23 cellular contexts compared by ENCODE assay signal in the genomic region with DNA sequence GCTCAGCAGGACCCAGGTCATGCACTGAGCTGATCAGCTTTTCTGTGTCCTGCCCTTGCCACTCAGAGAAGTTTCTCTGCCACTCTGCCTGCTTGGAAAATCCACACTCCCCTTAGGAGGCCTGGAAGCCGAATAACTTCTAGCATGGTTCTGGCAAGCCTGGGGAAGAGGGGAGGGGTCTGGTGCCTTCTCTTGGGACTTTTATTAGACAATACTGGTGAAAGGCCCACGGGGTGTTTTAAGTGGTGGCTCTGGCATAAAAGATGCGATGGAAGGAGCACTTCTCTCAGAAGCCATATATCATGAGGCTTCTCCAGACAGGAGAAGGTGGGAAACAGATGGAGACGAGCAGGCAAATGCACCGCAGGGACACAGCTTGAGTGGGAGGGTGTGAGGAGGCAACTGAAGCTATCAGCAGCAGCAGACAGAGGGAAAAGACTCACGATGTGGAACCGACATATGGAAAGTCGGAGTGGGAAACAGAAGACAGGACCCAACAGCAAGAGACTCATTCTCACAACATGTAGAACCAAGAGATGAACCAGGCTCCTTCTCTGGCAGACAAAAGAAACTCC.
"Had no signal": no experiment of that assay in that cellular context is flagged by ENCODE, and none has a peak within 500 bp of the region (broad histone marks: within the 10 kb centered on the region; RNA-seq: fewer than 3 reads in every experiment).

No MANE protein-coding gene starts in this region.

- H3K4me3 ChIP-seq: cardiac muscle cell, left ventricle myocardium inferior, sigmoid colon, smooth muscle cell had no signal

- H3K4me1 Mint-ChIP-seq: activated CD4-positive, alpha-beta T cell treated with anti-CD3 and anti-CD28 coated beads, Interleukin-2, amount 10 ng/mL, durations not matched to agents 24 days and 14 days; activated naive CD8-positive, alpha-beta T cell treated with anti-CD3 and anti-CD28 coated beads, Interleukin-2, amount 50 U/mL, for 24 hours had no signal

- H3K36me3 Mint-ChIP-seq: activated CD8-positive, alpha-beta memory T cell treated with anti-CD3 and anti-CD28 coated beads, Interleukin-2, amount 10 ng/mL, durations not matched to agents 7 days and 5 days; natural killer cell treated with Interleukin-12 subunit alpha and Interleukin-12 subunit beta and Interleukin-15 and Interleukin-18, amount 100 ng/mL, for 72 hours; stimulated activated naive B cell treated with anti-CD40 and anti-IgM and Interleukin-4, amounts not matched to agents 10 μg/mL and 1 μg/mL and 100 μg/mL, for 72 hours had no signal

- ATAC-seq: activated CD4-positive, CD25-positive, alpha-beta regulatory T cell treated with anti-CD3 and anti-CD28 coated beads, Interleukin-2, amount 50 U/mL, for 24 hours; activated CD8-positive, alpha-beta memory T cell treated with anti-CD3 and anti-CD28 coated beads, Interleukin-2, amount 10 ng/mL, durations not matched to agents 7 days and 5 days; activated CD8-positive, alpha-beta T cell treated with anti-CD3 and anti-CD28 coated beads for 36 hours; activated naive CD8-positive, alpha-beta T cell treated with anti-CD3 and anti-CD28 coated beads, Interleukin-2, amount 50 U/mL, for 24 hours; foreskin keratinocyte; natural killer cell treated with Interleukin-12 subunit alpha and Interleukin-12 subunit beta and Interleukin-15 and Interleukin-18, amount 100 ng/mL, for 72 hours; stimulated activated naive B cell treated with anti-CD40 and anti-IgM and Interleukin-4, amounts not matched to agents 10 μg/mL and 1 μg/mL and 100 μg/mL, for 72 hours had no signal

- H3K9me3 ChIP-seq: left ventricle myocardium inferior, sigmoid colon had no signal

- H3K27ac ChIP-seq: cardiac muscle cell, foreskin keratinocyte, left ventricle myocardium inferior, sigmoid colon had no signal

- H3K36me3 ChIP-seq: cardiac muscle cell, left ventricle myocardium inferior, sigmoid colon had no signal

- DNase-seq: activated CD4-positive, alpha-beta T cell treated with anti-CD3 and anti-CD28 coated beads, Interleukin-2, amount 10 ng/mL, durations not matched to agents 24 days and 14 days; activated CD8-positive, alpha-beta memory T cell treated with anti-CD3 and anti-CD28 coated beads, Interleukin-2, amount 10 ng/mL, durations not matched to agents 7 days and 5 days; activated CD8-positive, alpha-beta T cell treated with anti-CD3 and anti-CD28 coated beads for 36 hours; activated gamma-delta T cell; activated naive CD4-positive, alpha-beta T cell treated with anti-CD3 and anti-CD28 coated beads, Interleukin-2, amount 50 U/mL, for 16 hours; activated naive CD8-positive, alpha-beta T cell treated with anti-CD3 and anti-CD28 coated beads, Interleukin-2, amount 50 U/mL, for 24 hours; activated T-cell treated with anti-CD3 and anti-CD28 coated beads for 4 hours; cortex of kidney; effector CD8-positive, alpha-beta T cell; foreskin keratinocyte; kidney glomerular epithelial cell; left ventricle myocardium inferior; mammary epithelial cell; midbrain; sigmoid colon; stimulated activated CD4-positive, alpha-beta T cell treated with anti-CD3 and anti-CD28 coated beads, Interleukin-2, amount 100 ng/mL, for 48 hours; stimulated activated CD8-positive, alpha-beta memory T cell treated with anti-CD3 and anti-CD28 coated beads, Interleukin-4, amount 100 ng/mL, for 48 hours; stimulated activated naive B cell treated with anti-CD40 and anti-IgM and Interleukin-4, amounts not matched to agents 10 μg/mL and 1 μg/mL and 100 μg/mL, for 72 hours; T-helper 2 cell had no signal

- H3K4me3 Mint-ChIP-seq: activated CD4-positive, alpha-beta T cell treated with anti-CD3 and anti-CD28 coated beads, Interleukin-2, amount 10 ng/mL, durations not matched to agents 24 days and 14 days; activated CD8-positive, alpha-beta memory T cell treated with anti-CD3 and anti-CD28 coated beads, Interleukin-2, amount 10 ng/mL, durations not matched to agents 7 days and 5 days; activated CD8-positive, alpha-beta T cell treated with anti-CD3 and anti-CD28 coated beads for 36 hours; activated naive CD8-positive, alpha-beta T cell treated with anti-CD3 and anti-CD28 coated beads, Interleukin-2, amount 50 U/mL, for 24 hours; natural killer cell treated with Interleukin-12 subunit alpha and Interleukin-12 subunit beta and Interleukin-15 and Interleukin-18, amount 100 ng/mL, for 72 hours; stimulated activated naive B cell treated with anti-CD40 and anti-IgM and Interleukin-4, amounts not matched to agents 10 μg/mL and 1 μg/mL and 100 μg/mL, for 72 hours had no signal

- H3K27ac Mint-ChIP-seq: activated CD4-positive, alpha-beta T cell treated with anti-CD3 and anti-CD28 coated beads, Interleukin-2, amount 10 ng/mL, durations not matched to agents 24 days and 14 days; activated CD8-positive, alpha-beta memory T cell treated with anti-CD3 and anti-CD28 coated beads, Interleukin-2, amount 10 ng/mL, durations not matched to agents 7 days and 5 days; activated CD8-positive, alpha-beta T cell treated with anti-CD3 and anti-CD28 coated beads for 36 hours; activated naive CD8-positive, alpha-beta T cell treated with anti-CD3 and anti-CD28 coated beads, Interleukin-2, amount 50 U/mL, for 24 hours; natural killer cell treated with Interleukin-12 subunit alpha and Interleukin-12 subunit beta and Interleukin-15 and Interleukin-18, amount 100 ng/mL, for 72 hours; stimulated activated naive B cell treated with anti-CD40 and anti-IgM and Interleukin-4, amounts not matched to agents 10 μg/mL and 1 μg/mL and 100 μg/mL, for 72 hours had no signal

- H3K27me3 Mint-ChIP-seq: activated CD4-positive, alpha-beta T cell treated with anti-CD3 and anti-CD28 coated beads, Interleukin-2, amount 10 ng/mL, durations not matched to agents 24 days and 14 days; activated CD8-positive, alpha-beta memory T cell treated with anti-CD3 and anti-CD28 coated beads, Interleukin-2, amount 10 ng/mL, durations not matched to agents 7 days and 5 days; activated CD8-positive, alpha-beta T cell treated with anti-CD3 and anti-CD28 coated beads for 36 hours; activated naive CD8-positive, alpha-beta T cell treated with anti-CD3 and anti-CD28 coated beads, Interleukin-2, amount 50 U/mL, for 24 hours; natural killer cell treated with Interleukin-12 subunit alpha and Interleukin-12 subunit beta and Interleukin-15 and Interleukin-18, amount 100 ng/mL, for 72 hours; stimulated activated naive B cell treated with anti-CD40 and anti-IgM and Interleukin-4, amounts not matched to agents 10 μg/mL and 1 μg/mL and 100 μg/mL, for 72 hours had no signal

- H3K27me3 ChIP-seq: cardiac muscle cell, foreskin keratinocyte, sigmoid colon had no signal

- H3K4me1 ChIP-seq: foreskin keratinocyte, left ventricle myocardium inferior, sigmoid colon had no signal
